ENCODE assay signal across 19 cellular contexts in genomic region chr6:141335889-141336288, GRCh38.
"Had no signal": no experiment of that assay in that cellular context is flagged by ENCODE, and none has a peak within 500 bp of the region (broad histone marks: within the 10 kb centered on the region; RNA-seq: fewer than 3 reads in every experiment).

No MANE protein-coding gene starts in this region.

- H3K9me3 ChIP-seq: tibial nerve had no signal

- DNase-seq: activated B cell treated with CpG ODN at 0.5 μM for 24 hours; activated CD4-positive, alpha-beta T cell treated with anti-CD3 and anti-CD28 coated beads for 4 hours; activated CD4-positive, alpha-beta T cell treated with anti-CD3 and anti-CD28 coated beads, Interleukin-2, amount 50 U/mL, for 48 hours; activated effector memory CD4-positive, alpha-beta T cell treated with Interleukin-2 at 50 U/mL for 16 hours; activated naive CD4-positive, alpha-beta T cell treated with anti-CD3 and anti-CD28 coated beads, Interleukin-2, amount 10 ng/mL, durations not matched to agents 7 days and 5 days; activated naive CD8-positive, alpha-beta T cell treated with anti-CD3 and anti-CD28 coated beads, Interleukin-2, amount 50 U/mL, for 24 hours; activated T-cell treated with anti-CD3 and anti-CD28 coated beads, Interleukin-2, amount 50 U/mL, for 72 hours; kidney; small intestine; stimulated activated CD4-positive, alpha-beta T cell treated with anti-CD3 and anti-CD28 coated beads, Interleukin-2, amount 100 ng/mL, for 24 hours; stimulated activated naive CD8-positive, alpha-beta T cell treated with anti-CD3 and anti-CD28 coated beads, Interleukin-15, amount 100 ng/mL, for 72 hours; T1000 had no signal

- H3K4me1 Mint-ChIP-seq: activated B cell treated with CpG ODN at 0.5 μM for 24 hours; activated naive CD4-positive, alpha-beta T cell treated with anti-CD3 and anti-CD28 coated beads, Interleukin-2, amount 10 ng/mL, durations not matched to agents 7 days and 5 days; nephron; stimulated activated effector memory CD8-positive, alpha-beta T cell treated with anti-CD3 and anti-CD28 coated beads, Interleukin-12 subunit alpha, Interleukin-12 subunit beta, amount 100 ng/mL, for 72 hours; stimulated activated naive CD8-positive, alpha-beta T cell treated with anti-CD3 and anti-CD28 coated beads, Interleukin-15, amount 100 ng/mL, for 72 hours had no signal

- H3K4me3 Mint-ChIP-seq: activated B cell treated with CpG ODN at 0.5 μM for 24 hours; activated naive CD4-positive, alpha-beta T cell treated with anti-CD3 and anti-CD28 coated beads, Interleukin-2, amount 10 ng/mL, durations not matched to agents 7 days and 5 days; activated naive CD8-positive, alpha-beta T cell treated with anti-CD3 and anti-CD28 coated beads, Interleukin-2, amount 50 U/mL, for 24 hours; activated T-cell treated with anti-CD3 and anti-CD28 coated beads, Interleukin-2, amount 50 U/mL, for 72 hours; nephron; stimulated activated effector memory CD8-positive, alpha-beta T cell treated with anti-CD3 and anti-CD28 coated beads, Interleukin-12 subunit alpha, Interleukin-12 subunit beta, amount 100 ng/mL, for 72 hours; stimulated activated naive CD8-positive, alpha-beta T cell treated with anti-CD3 and anti-CD28 coated beads, Interleukin-15, amount 100 ng/mL, for 72 hours; T-helper 1 cell treated with Interleukin-12 subunit alpha and Interleukin-12 subunit beta and Interleukin-4 antibody, amounts not matched to agents 30 μg/mL and 1 μg/mL, for 36 hours had no signal

- H3K9me3 Mint-ChIP-seq: activated B cell treated with CpG ODN at 0.5 μM for 24 hours; activated naive CD4-positive, alpha-beta T cell treated with anti-CD3 and anti-CD28 coated beads, Interleukin-2, amount 10 ng/mL, durations not matched to agents 7 days and 5 days; activated naive CD8-positive, alpha-beta T cell treated with anti-CD3 and anti-CD28 coated beads, Interleukin-2, amount 50 U/mL, for 24 hours; activated T-cell treated with anti-CD3 and anti-CD28 coated beads, Interleukin-2, amount 50 U/mL, for 72 hours; nephron; stimulated activated effector memory CD8-positive, alpha-beta T cell treated with anti-CD3 and anti-CD28 coated beads, Interleukin-12 subunit alpha, Interleukin-12 subunit beta, amount 100 ng/mL, for 72 hours; stimulated activated naive CD8-positive, alpha-beta T cell treated with anti-CD3 and anti-CD28 coated beads, Interleukin-15, amount 100 ng/mL, for 72 hours; T-helper 1 cell treated with Interleukin-12 subunit alpha and Interleukin-12 subunit beta and Interleukin-4 antibody, amounts not matched to agents 30 μg/mL and 1 μg/mL, for 36 hours had no signal

- ATAC-seq: activated naive CD8-positive, alpha-beta T cell treated with anti-CD3 and anti-CD28 coated beads, Interleukin-2, amount 50 U/mL, for 24 hours; activated T-cell treated with anti-CD3 and anti-CD28 coated beads, Interleukin-2, amount 50 U/mL, for 72 hours; left lobe of liver; sciatic nerve; stimulated activated effector memory CD8-positive, alpha-beta T cell treated with anti-CD3 and anti-CD28 coated beads, Interleukin-12 subunit alpha, Interleukin-12 subunit beta, amount 100 ng/mL, for 72 hours; stimulated activated naive CD8-positive, alpha-beta T cell treated with anti-CD3 and anti-CD28 coated beads, Interleukin-15, amount 100 ng/mL, for 72 hours had no signal

- H3K27me3 Mint-ChIP-seq: activated B cell treated with CpG ODN at 0.5 μM for 24 hours; activated naive CD4-positive, alpha-beta T cell treated with anti-CD3 and anti-CD28 coated beads, Interleukin-2, amount 10 ng/mL, durations not matched to agents 7 days and 5 days; stimulated activated naive CD8-positive, alpha-beta T cell treated with anti-CD3 and anti-CD28 coated beads, Interleukin-15, amount 100 ng/mL, for 72 hours had no signal

- H3K36me3 Mint-ChIP-seq: activated naive CD4-positive, alpha-beta T cell treated with anti-CD3 and anti-CD28 coated beads, Interleukin-2, amount 10 ng/mL, durations not matched to agents 7 days and 5 days; stimulated activated effector memory CD8-positive, alpha-beta T cell treated with anti-CD3 and anti-CD28 coated beads, Interleukin-12 subunit alpha, Interleukin-12 subunit beta, amount 100 ng/mL, for 72 hours had no signal

- H3K36me3 ChIP-seq: tibial nerve had no signal

- H3K27me3 ChIP-seq: tibial nerve had no signal

- H3K27ac Mint-ChIP-seq: activated B cell treated with CpG ODN at 0.5 μM for 24 hours; activated naive CD4-positive, alpha-beta T cell treated with anti-CD3 and anti-CD28 coated beads, Interleukin-2, amount 10 ng/mL, durations not matched to agents 7 days and 5 days; activated naive CD8-positive, alpha-beta T cell treated with anti-CD3 and anti-CD28 coated beads, Interleukin-2, amount 50 U/mL, for 24 hours; activated T-cell treated with anti-CD3 and anti-CD28 coated beads, Interleukin-2, amount 50 U/mL, for 72 hours; nephron; stimulated activated effector memory CD8-positive, alpha-beta T cell treated with anti-CD3 and anti-CD28 coated beads, Interleukin-12 subunit alpha, Interleukin-12 subunit beta, amount 100 ng/mL, for 72 hours; stimulated activated naive CD8-positive, alpha-beta T cell treated with anti-CD3 and anti-CD28 coated beads, Interleukin-15, amount 100 ng/mL, for 72 hours; T-helper 1 cell treated with Interleukin-12 subunit alpha and Interleukin-12 subunit beta and Interleukin-4 antibody, amounts not matched to agents 30 μg/mL and 1 μg/mL, for 36 hours had no signal

- H3K4me3 ChIP-seq: tibial nerve had no signal

- FAIRE-seq: small intestine, urothelium cell line had no signal
